8 cellular contexts compared by ENCODE assay signal in genomic region chr16:62225675-62226074, GRCh38.
A peak's percentile ranks its signal among the peaks of the same experiment; 100 is the strongest.
DNase-seq lines count a peak whose midpoint lies in the region; ATAC-seq lines count a peak whose summit lies in the region.

No MANE protein-coding gene starts in this region.

- ATAC-seq in HG03066 (IDR thresholded peaks at IDR 0.05; ENCODE audit: low read depth, unreplicated experiment) = peak; percentile 95

- DNase-seq in activated T-cell treated with anti-CD3 and anti-CD28 coated beads for 48 hours (ENCODE audit: low read depth) (peak; percentile 8), NCI-H460 (ENCODE audit: extremely low read depth, low read depth) (peak; percentile 84), amniotic epithelial cell (ENCODE audit: low read depth) (peak; percentile 1), islet precursor cell (peak; percentile 89), stromal cell of bone marrow (ENCODE audit: low read depth) (peak; percentile 1), AG08396 (ENCODE audit: low spot score) (no peak)
- DNase-seq in activated T-cell treated with anti-CD3 and anti-CD28 coated beads, Interleukin-2, amount 50 U/mL, for 1 hour = no peak

Comparison
In these comparisons a context has a peak if more than half of its experiments do, and no peak if none do; other contexts are left out.
1. DNase-seq: peak in activated T-cell treated with anti-CD3 and anti-CD28 coated beads for 48 hours (single experiment), NCI-H460 (single experiment), amniotic epithelial cell (single experiment), islet precursor cell (single experiment) and stromal cell of bone marrow (single experiment); none in activated T-cell treated with anti-CD3 and anti-CD28 coated beads, Interleukin-2, amount 50 U/mL, for 1 hour (single experiment) and AG08396 (single experiment).